16 cellular contexts compared by ENCODE assay signal in the genomic region with DNA sequence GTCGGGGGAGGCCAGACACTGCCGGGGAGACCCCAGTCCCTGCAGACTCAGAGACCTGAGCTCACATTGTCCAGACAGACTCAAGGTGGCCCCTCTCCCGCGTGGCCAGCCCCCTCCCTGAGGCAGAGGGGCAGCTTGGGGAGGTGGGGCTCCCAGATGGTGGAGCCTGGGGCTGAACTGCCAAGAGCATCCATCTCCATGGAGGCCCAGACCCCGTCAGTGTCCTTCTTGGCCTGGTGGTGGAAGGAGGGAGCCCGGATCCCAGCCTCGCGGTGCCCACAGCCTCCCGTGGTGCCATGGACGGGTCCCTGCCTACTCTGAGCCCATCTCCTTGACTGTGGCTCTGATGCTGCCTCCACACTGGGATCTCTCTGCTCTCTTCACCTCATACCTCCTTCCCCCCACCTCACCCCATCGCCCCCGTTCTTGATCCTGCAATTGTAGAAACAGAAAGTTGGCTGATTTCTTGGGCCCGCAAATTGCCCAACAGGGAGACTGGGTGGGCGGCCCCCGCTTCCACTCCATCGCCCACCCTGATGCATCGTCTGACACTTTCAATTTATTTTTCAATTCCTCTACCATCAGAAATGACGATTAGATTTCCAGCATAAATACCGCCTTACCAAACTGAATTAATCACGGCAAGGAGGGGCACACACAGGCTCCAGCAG.
"Had no signal": no experiment of that assay in that cellular context is flagged by ENCODE, and none has a peak within 500 bp of the region (broad histone marks: within the 10 kb centered on the region; RNA-seq: fewer than 3 reads in every experiment).

No MANE protein-coding gene starts in this region.

- H3K4me1 Mint-ChIP-seq: activated CD4-positive, alpha-beta T cell treated with anti-CD3 and anti-CD28 coated beads, Interleukin-2, amount 10 ng/mL, durations not matched to agents 7 days and 5 days; naive thymus-derived CD8-positive, alpha-beta T cell had no signal

- DNase-seq: activated CD4-positive, alpha-beta T cell treated with anti-CD3 and anti-CD28 coated beads, Interleukin-2, amount 10 ng/mL, durations not matched to agents 7 days and 5 days; activated CD4-positive, CD25-positive, alpha-beta regulatory T cell; activated gamma-delta T cell treated with Interleukin-2 at 50 U/mL for 16 hours; left lung; mucosa of descending colon; naive thymus-derived CD8-positive, alpha-beta T cell; posterior cingulate gyrus; right cardiac atrium; small intestine; stimulated activated CD4-positive, alpha-beta T cell treated with anti-CD3 and anti-CD28 coated beads, Interleukin-4, amount 100 ng/mL, for 24 hours; stimulated activated naive CD4-positive, alpha-beta T cell treated with Interleukin-2 at 50 U/mL for 16 hours; SW 1271; trophoblast cell had no signal

- H3K4me3 Mint-ChIP-seq: activated CD4-positive, alpha-beta T cell treated with anti-CD3 and anti-CD28 coated beads, Interleukin-2, amount 10 ng/mL, durations not matched to agents 7 days and 5 days; naive thymus-derived CD8-positive, alpha-beta T cell; T-helper 2 cell treated with Interferon-gamma antibody and Interleukin-4, amounts not matched to agents 5 μg/mL and 100 μg/mL, for 36 hours had no signal

- H3K4me3 ChIP-seq: ascending aorta, dorsolateral prefrontal cortex, left lung, mucosa of descending colon had no signal

- H3K27me3 ChIP-seq: ascending aorta had no signal

- H3K9me3 Mint-ChIP-seq: activated CD4-positive, alpha-beta T cell treated with anti-CD3 and anti-CD28 coated beads, Interleukin-2, amount 10 ng/mL, durations not matched to agents 7 days and 5 days; naive thymus-derived CD8-positive, alpha-beta T cell; T-helper 2 cell treated with Interferon-gamma antibody and Interleukin-4, amounts not matched to agents 5 μg/mL and 100 μg/mL, for 36 hours had no signal

- H3K4me1 ChIP-seq: ascending aorta had no signal

- H3K9me3 ChIP-seq: ascending aorta, left lung, mucosa of descending colon had no signal

- H3K36me3 Mint-ChIP-seq: naive thymus-derived CD8-positive, alpha-beta T cell had no signal

- H3K27ac ChIP-seq: ascending aorta, dorsolateral prefrontal cortex, left lung had no signal

- H3K36me3 ChIP-seq: ascending aorta, left lung had no signal

- H3K27ac Mint-ChIP-seq: activated CD4-positive, alpha-beta T cell treated with anti-CD3 and anti-CD28 coated beads, Interleukin-2, amount 10 ng/mL, durations not matched to agents 7 days and 5 days; naive thymus-derived CD8-positive, alpha-beta T cell; T-helper 2 cell treated with Interferon-gamma antibody and Interleukin-4, amounts not matched to agents 5 μg/mL and 100 μg/mL, for 36 hours had no signal

- H3K27me3 Mint-ChIP-seq: activated CD4-positive, alpha-beta T cell treated with anti-CD3 and anti-CD28 coated beads, Interleukin-2, amount 10 ng/mL, durations not matched to agents 7 days and 5 days had no signal

- ATAC-seq: left lung; mucosa of descending colon; naive thymus-derived CD8-positive, alpha-beta T cell; right cardiac atrium had no signal
